In genomic region chr7:85101347-85101746, GRCh38 we compare ENCODE assay signal across 24 cellular contexts.
DNase-seq lines count a peak whose midpoint lies in the region; ATAC-seq, FAIRE-seq and TF ChIP-seq lines count a peak whose summit lies in the region.
"Had no signal": no experiment of that assay in that cellular context is flagged by ENCODE, and none has a peak within 500 bp of the region (broad histone marks: within the 10 kb centered on the region; RNA-seq: fewer than 3 reads in every experiment).

No MANE protein-coding gene starts in this region.

- CTCF ChIA-PET in HepG2 (lab: Yijun Ruan, JAX; ENCODE audit: low intra/inter-chr PET ratio, low total read pairs): no interaction called here

- no peaks in the 10 kb centered on the region for H4K20me1 ChIP-seq in HepG2 (ENCODE audit: insufficient read depth, low read length)
- H4K20me1 ChIP-seq: BLaER1 treated with 17β-estradiol and CSF1 and Interleukin-3, amounts not matched to agents 10 nM and 100 nM had no signal

- TF ChIP-seq EP300 in HepG2 (IDR thresholded peaks at IDR 0.05; ENCODE audit: low read depth in 2 of 2, low read length in 2 of 2) (no peak), HepG2 (CRISPR knock-in tag; IDR thresholded peaks at IDR 0.05; ENCODE audit: borderline replicate concordance) (no peak)

- H3K4me2 ChIP-seq in HepG2 (ENCODE audit: low read depth, low read length): no peak overlapping the region
- H3K4me2 ChIP-seq: BLaER1 treated with 17β-estradiol and CSF1 and Interleukin-3, amounts not matched to agents 10 nM and 100 nM had no signal

- H3K79me2 ChIP-seq in HepG2 (ENCODE audit: insufficient read depth, low read length): no peaks in the 10 kb centered on the region

- no peak for TF ChIP-seq RAD21 in HepG2 (CRISPR knock-in tag; IDR thresholded peaks at IDR 0.05)

- POLR2A ChIA-PET in HepG2 (lab: Yijun Ruan, JAX): no interaction called here

- no peaks in the 10 kb centered on the region for H3K36me3 ChIP-seq in HepG2 (replicated peaks in 1 of 2; ENCODE audit: control insufficient read depth in 1 of 2, insufficient read depth in 2 of 2, low read length in 2 of 2)
- H3K36me3 ChIP-seq in right lobe of liver: no peaks in the 10 kb centered on the region
- H3K36me3 ChIP-seq: BE2C; BLaER1 treated with 17β-estradiol and CSF1 and Interleukin-3, amounts not matched to agents 10 nM and 100 nM; HAP-1 had no signal

- no peak overlapping the region for H2AFZ ChIP-seq in HepG2 (ENCODE audit: low read length)

- BruUV-seq in HepG2 (replicated peaks; lab: Mats Ljungman, UMichigan): no TSS peak

- H3K9ac ChIP-seq in HepG2 (ENCODE audit: insufficient read depth, low read depth, low read length): no peak overlapping the region
- H3K9ac ChIP-seq: BLaER1 treated with 17β-estradiol and CSF1 and Interleukin-3, amounts not matched to agents 10 nM and 100 nM had no signal

- intact Hi-C loops in HepG2 (cut with micrococcal nuclease; ENCODE audit: unreplicated experiment) (no loop called here), right lobe of liver (cut with DNase I) (no loop called here)

- no peak for TF ChIP-seq POLR2A in HepG2 (IDR thresholded peaks at IDR 0.05; ENCODE audit: insufficient read depth in 1 of 2, low read depth in 2 of 2, low read length in 2 of 2)
- TF ChIP-seq POLR2A in right lobe of liver (IDR thresholded peaks at IDR 0.05): no peak

- H3K9me3 ChIP-seq in HepG2 (ENCODE audit: low read length): no peaks in the 10 kb centered on the region
- H3K9me3 ChIP-seq in right lobe of liver: no peaks in the 10 kb centered on the region
- H3K9me3 ChIP-seq: BE2C, HAP-1 had no signal

- no peak for TF ChIP-seq CTCF in HepG2 (CRISPR knock-in tag; IDR thresholded peaks at IDR 0.05)
- TF ChIP-seq CTCF in right lobe of liver (IDR thresholded peaks at IDR 0.05): no peak

- no peak for DNase-seq in HepG2 (ENCODE audit: low spot score)
- no peak for DNase-seq in right lobe of liver
- DNase-seq in dermis blood vessel endothelial cell: peak; percentile 16
- peak; percentile 2 to 16 for DNase-seq in lung microvascular endothelial cell (ENCODE audit: low read depth in 2 of 2)
- DNase-seq in RCC 7860 (ENCODE audit: low spot score): no peak
- no peak for DNase-seq in central memory CD4-positive, alpha-beta T cell
- DNase-seq: ACHN; AML-193; BE2C; Calu3; CD4-positive, alpha-beta T cell; COR-L47; DMS53; DMS79 treated with DMSO at 0.1 percent for 48 hours; GF-D8; GOT3; HFFc6 had no signal

- H3K4me3 ChIP-seq in HepG2 (replicated peaks in 1 of 3; ENCODE audit: insufficient read depth in 1 of 3, low read depth in 2 of 3, low read length in 3 of 3) (no peak overlapping the region), right lobe of liver (no peak overlapping the region)
- H3K4me3 ChIP-seq: BLaER1 treated with 17β-estradiol and CSF1 and Interleukin-3, amounts not matched to agents 10 nM and 100 nM; HAP-1 had no signal

- ATAC-seq in HepG2 (no peak), right lobe of liver (no peak), GM18498 (IDR thresholded peaks at IDR 0.05; ENCODE audit: unreplicated experiment) (no peak)

- WGBS in HepG2 (ENCODE audit: low lambda C conversion rate): 2% methylated on average over 2 of the region's 2 CpGs
- WGBS in right lobe of liver (ENCODE audit: insufficient coverage, low coverage, low lambda C conversion rate, missing lambda C conversion rate): 48% methylated on average over 2 of the region's 2 CpGs

- no peak overlapping the region for H3K27ac ChIP-seq in HepG2 (ENCODE audit: extremely low read length, insufficient read depth, low read length)
- no peak overlapping the region for H3K27ac ChIP-seq in right lobe of liver
- H3K27ac ChIP-seq: 22Rv1; BLaER1 treated with 17β-estradiol and CSF1 and Interleukin-3, amounts not matched to agents 10 nM and 100 nM had no signal

- H3K4me1 ChIP-seq in HepG2 (ENCODE audit: insufficient read depth, low read length): no peaks in the 10 kb centered on the region
- H3K4me1 ChIP-seq in right lobe of liver: no peaks in the 10 kb centered on the region

- FAIRE-seq in HepG2 (lab: Jason Lieb, UNC): no peak
- FAIRE-seq in RCC 7860 (lab: Jason Lieb, UNC): no peak
- FAIRE-seq: A204.1, GM12891, H54 had no signal

- no peaks in the 10 kb centered on the region for H3K27me3 ChIP-seq in HepG2 (ENCODE audit: control insufficient read depth in 1 of 2, insufficient read depth in 2 of 2, low read length in 2 of 2)
- no peaks in the 10 kb centered on the region for H3K27me3 ChIP-seq in right lobe of liver
- H3K27me3 ChIP-seq: BE2C; BLaER1 treated with 17β-estradiol and CSF1 and Interleukin-3, amounts not matched to agents 10 nM and 100 nM had no signal

- in situ Hi-C loops in HepG2 (cut with HindIII; ENCODE audit: extremely low pct_ligation_motif_present, low pct_unique_long_range_greater_than_20kb): no loop called here

TF ChIP-seq in HepG2, 621 proteins besides CTCF, POLR2A, EP300 and RAD21:
- TF ChIP-seq CREB1 (IDR thresholded peaks at IDR 0.05): no peak
- TF ChIP-seq CREB1 (CRISPR knock-in tag; IDR thresholded peaks at IDR 0.05): no peak
- TF ChIP-seq MAFF (IDR thresholded peaks at IDR 0.05; ENCODE audit: low read depth, low read length): peak; percentile 75
- TF ChIP-seq MAFK (conservative IDR thresholded peaks at IDR 0.05 in 1 of 2, IDR thresholded peaks at IDR 0.05 in 1 of 2; ENCODE audit: low read length in 2 of 2): peak; percentile 74 to 85
- TF ChIP-seq ZNF597 (CRISPR knock-in tag; IDR thresholded peaks at IDR 0.05): no peak

Comparison
In these comparisons a context has a peak if more than half of its experiments do, and no peak if none do; other contexts are left out.
1. DNase-seq: peak in dermis blood vessel endothelial cell (single experiment) and lung microvascular endothelial cell (2 of 2); none in HepG2 (single experiment), right lobe of liver (0 of 3), RCC 7860 (single experiment) and central memory CD4-positive, alpha-beta T cell (single experiment).